Comparison of ENCODE assay signal across 11 cellular contexts in the genomic region with DNA sequence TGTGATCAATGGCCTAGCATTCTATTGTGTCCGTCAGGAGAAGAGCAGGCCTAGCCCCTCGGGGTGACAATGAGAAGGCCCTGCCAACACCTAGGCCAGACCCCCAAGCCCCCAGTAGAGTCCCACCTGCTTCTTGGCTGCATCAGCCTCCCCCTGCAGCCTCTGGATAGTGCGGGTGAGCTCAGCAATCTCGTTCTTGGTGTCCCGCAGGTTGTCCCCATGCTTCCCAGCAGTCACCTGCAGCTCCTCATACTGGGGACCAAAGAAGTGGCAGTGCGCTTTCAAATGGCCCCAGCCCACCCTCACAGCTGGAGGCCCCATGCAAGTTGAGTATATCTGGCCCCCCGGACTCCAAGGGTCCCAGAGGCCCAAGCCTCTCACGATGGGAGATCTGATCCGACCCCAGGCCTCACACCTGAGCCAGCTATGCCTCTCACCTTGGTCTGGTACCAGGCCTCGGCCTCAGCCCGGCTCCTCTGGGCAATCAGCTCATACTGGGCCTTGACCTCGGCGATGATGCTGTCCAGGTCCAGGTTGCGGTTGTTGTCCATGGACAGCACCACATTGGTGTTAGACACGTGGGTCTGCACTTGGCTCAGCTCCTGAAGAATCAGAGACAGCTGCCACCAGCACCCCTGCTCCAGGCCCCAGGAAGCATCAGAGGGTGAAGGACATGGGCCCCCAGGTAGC. TPM values are rescaled to one million over a fixed set of nuclear protein-coding genes. Genes with fewer than 3 reads are reported as not detected.
"Had no signal": no experiment of that assay in that cellular context is flagged by ENCODE, and none has a peak within 500 bp of the region (broad histone marks: within the 10 kb centered on the region; RNA-seq: fewer than 3 reads in every experiment).

No MANE protein-coding gene starts in this region.

- H3K27ac ChIP-seq: GM23248, HL-60 had no signal

- H2AFZ ChIP-seq: GM23248 had no signal

- H3K36me3 Mint-ChIP-seq: IgD-negative memory B cell had no signal

- H3K4me3 ChIP-seq: GM23248, HAP-1 had no signal

- H3K27ac Mint-ChIP-seq: HFFc6 had no signal

- H3K9me3 ChIP-seq: HAP-1 had no signal

- ATAC-seq: HCT116, HepG2 had no signal

- H3K4me3 Mint-ChIP-seq: HFFc6, IgD-negative memory B cell had no signal

- H3K9me3 Mint-ChIP-seq: HFFc6, IgD-negative memory B cell had no signal

- H3K9ac ChIP-seq: GM23248 had no signal

- FAIRE-seq: H54, HepG2 had no signal

- H3K4me1 ChIP-seq: HAP-1 had no signal

- H3K36me3 ChIP-seq: HAP-1 had no signal

- DNase-seq: GM23248, GOT3, HFFc6, KBM-7 had no signal

- H3K4me1 Mint-ChIP-seq: IgD-negative memory B cell had no signal

RNA-seq across cellular contexts. Expression of gene KRT4, which starts 10.0 kb away (rescaled TPM):
- total RNA-seq: HepG2, HT1080 had no signal
- polyA plus RNA-seq: GM23248, HepG2, IgD-negative memory B cell had no signal

RNA-seq across cellular contexts. Expression of gene KRT79, which starts 10.2 kb away (rescaled TPM):
- total RNA-seq: GM23248, HepG2, HFFc6 had no signal
- polyA plus RNA-seq: IgD-negative memory B cell had no signal

RNA-seq across cellular contexts. Expression of gene KRT78, which starts 24.9 kb away (rescaled TPM):
- total RNA-seq: GM23248, HepG2, HT1080 had no signal
- polyA plus RNA-seq: GM23248, HepG2, IgD-negative memory B cell had no signal

RNA-seq across cellular contexts. Expression of gene KRT3, which starts 28.0 kb away (rescaled TPM):
- total RNA-seq: GM23248, HepG2, HFFc6 had no signal
- polyA plus RNA-seq: GM23248, HepG2, IgD-negative memory B cell had no signal

RNA-seq across cellular contexts. Expression of gene KRT76, which starts 46.8 kb away (rescaled TPM):
- total RNA-seq: GM23248, HepG2, HFFc6, HT1080 had no signal
- polyA plus RNA-seq: GM23248, HepG2, IgD-negative memory B cell had no signal
